In genomic region chrX:55717521-55718497, GRCh38 we compare ENCODE assay signal across 8 cellular contexts. TPM values are rescaled to one million over a fixed set of nuclear protein-coding genes. Genes with fewer than 3 reads are reported as not detected.
DNase-seq lines count a peak whose midpoint lies in the region; ATAC-seq and TF ChIP-seq lines count a peak whose summit lies in the region.

Gene RRAGB, plus strand, starts transcription at chrX:55717749. Its CDS starts 579 bp downstream, at chrX:55718328.

- H2AFZ ChIP-seq in GM23248, result peak within 1 kb of the TSS; percentile 99

- peak; percentile 43 for TF ChIP-seq CTCF in fibroblast of mammary gland (conservative IDR thresholded peaks at IDR 0.05; ENCODE audit: control insufficient read depth, insufficient read depth, low read depth, low read length)

- H3K9me3 Mint-ChIP-seq in activated T-helper 2 cell treated with anti-CD3 and anti-CD28 coated beads, Interferon-gamma antibody, Interleukin-2, Interleukin-4, amounts not matched to agents 10 μg/mL and 5 μg/mL and 100 μg/mL, durations not matched to agents 14 hours and 24 hours and 36 hours, result peaks cover 4% of the 10 kb centered on the region
- no peaks in the 10 kb centered on the region for H3K9me3 Mint-ChIP-seq in naive thymus-derived CD8-positive, alpha-beta T cell

- no peaks in the 10 kb centered on the region for H3K27me3 Mint-ChIP-seq in activated T-helper 2 cell treated with anti-CD3 and anti-CD28 coated beads, Interferon-gamma antibody, Interleukin-2, Interleukin-4, amounts not matched to agents 10 μg/mL and 5 μg/mL and 100 μg/mL, durations not matched to agents 14 hours and 24 hours and 36 hours (ENCODE audit: low read depth)
- H3K27me3 Mint-ChIP-seq in naive thymus-derived CD8-positive, alpha-beta T cell, result no peaks in the 10 kb centered on the region

- no peaks in the 10 kb centered on the region for H3K9me2 ChIP-seq in GM23248 (ENCODE audit: insufficient read depth)

- intact Hi-C loops in activated T-helper 2 cell treated with anti-CD3 and anti-CD28 coated beads, Interferon-gamma antibody, Interleukin-2, Interleukin-4, amounts not matched to agents 10 μg/mL and 5 μg/mL and 100 μg/mL, durations not matched to agents 14 hours and 24 hours and 36 hours (cut with micrococcal nuclease), result loop anchor here (2.0 to 5.0 kb wide), 5 partner anchors 191 to 1404 kb away; partner anchors contain the start of genes NBDY, SPIN2B and UBQLN2

- H3K27ac Mint-ChIP-seq in activated T-helper 2 cell treated with anti-CD3 and anti-CD28 coated beads, Interferon-gamma antibody, Interleukin-2, Interleukin-4, amounts not matched to agents 10 μg/mL and 5 μg/mL and 100 μg/mL, durations not matched to agents 14 hours and 24 hours and 36 hours, result peak within 1 kb of the TSS; percentile 83
- H3K27ac Mint-ChIP-seq in naive thymus-derived CD8-positive, alpha-beta T cell, result peak within 1 kb of the TSS; percentile 90 to 97 (median 92)

- peaks cover 17% of the 10 kb centered on the region for H3K4me1 Mint-ChIP-seq in activated T-helper 2 cell treated with anti-CD3 and anti-CD28 coated beads, Interferon-gamma antibody, Interleukin-2, Interleukin-4, amounts not matched to agents 10 μg/mL and 5 μg/mL and 100 μg/mL, durations not matched to agents 14 hours and 24 hours and 36 hours (ENCODE audit: low read depth)
- H3K4me1 Mint-ChIP-seq in naive thymus-derived CD8-positive, alpha-beta T cell, result peaks cover 23 to 45% (median 43%) of the 10 kb centered on the region in 4 donors

- H3K27ac ChIP-seq in GM23248, result peak within 1 kb of the TSS; percentile 81

- H3K36me3 Mint-ChIP-seq in activated T-helper 2 cell treated with anti-CD3 and anti-CD28 coated beads, Interferon-gamma antibody, Interleukin-2, Interleukin-4, amounts not matched to agents 10 μg/mL and 5 μg/mL and 100 μg/mL, durations not matched to agents 14 hours and 24 hours and 36 hours (ENCODE audit: low read depth), result peaks cover 20% of the 10 kb centered on the region
- peaks cover 0 to 21% (median 7%) of the 10 kb centered on the region in 3 donors for H3K36me3 Mint-ChIP-seq in naive thymus-derived CD8-positive, alpha-beta T cell

- H3F3A ChIP-seq in GM23248 (ENCODE audit: insufficient read depth), result no peaks in the 10 kb centered on the region

- 1% methylated on average over 19 to 28 of the region's 46 CpGs for WGBS in GM23248 (ENCODE audit: low coverage in 1 of 2, low lambda C conversion rate in 2 of 2, missing lambda C conversion rate in 2 of 2), 2 experiments

- peak within 1 kb of the TSS; percentile 93 for H3K9ac ChIP-seq in GM23248

- H3K4me3 ChIP-seq in GM23248, result peak within 1 kb of the TSS; percentile 88
- peak within 1 kb of the TSS; percentile 75 for H3K4me3 ChIP-seq in fibroblast of mammary gland (ENCODE audit: control insufficient read depth, low read depth, low read length)

- in situ Hi-C loops in GM23248 (cut with MboI), result no loop called here

- H3K4me1 ChIP-seq in GM23248 (ENCODE audit: insufficient read depth), result peaks cover 9% of the 10 kb centered on the region; the same call in 1 of the 2 replicates

- POLR2A ChIA-PET in naive thymus-derived CD8-positive, alpha-beta T cell (lab: Charles Lee), result interaction anchor here (0.5 to 2.7 kb wide), 7 partner anchors 15 to 1013 kb away, joined by 3 to 42 read pairs (median 9); partner anchors contain the start of genes MAGEH1 and USP51

- ATAC-seq in naive thymus-derived CD8-positive, alpha-beta T cell, result peak; percentile 95 to 98

- no peaks in the 10 kb centered on the region for H3K36me3 ChIP-seq in GM23248 (ENCODE audit: low read depth)

- H3K4me3 Mint-ChIP-seq in activated T-helper 2 cell treated with anti-CD3 and anti-CD28 coated beads, Interferon-gamma antibody, Interleukin-2, Interleukin-4, amounts not matched to agents 10 μg/mL and 5 μg/mL and 100 μg/mL, durations not matched to agents 14 hours and 24 hours and 36 hours (ENCODE audit: low read depth), result peak within 1 kb of the TSS; percentile 87
- H3K4me3 Mint-ChIP-seq in naive thymus-derived CD8-positive, alpha-beta T cell, result peak within 1 kb of the TSS; percentile 79 to 93 (median 89)

- peak; percentile 95 for DNase-seq in EH (ENCODE audit: low read depth)
- DNase-seq in GM23248, result peak; percentile 93
- peak; percentile 89 to 90 for DNase-seq in Kasumi-1 (lab: John Stamatoyannopoulos, UW)
- DNase-seq in RPMI7951 (ENCODE audit: low read depth), result peak; percentile 96
- peak; percentile 88 for DNase-seq in activated T-helper 2 cell treated with anti-CD3 and anti-CD28 coated beads, Interferon-gamma antibody, Interleukin-2, Interleukin-4, amounts not matched to agents 10 μg/mL and 5 μg/mL and 100 μg/mL, durations not matched to agents 14 hours and 24 hours and 36 hours (ENCODE audit: low spot score)
- peak; percentile 92 for DNase-seq in fibroblast of mammary gland (ENCODE audit: low read depth)
- DNase-seq in naive thymus-derived CD8-positive, alpha-beta T cell, result peak; percentile 73 to 96 (median 89)
- peak; percentile 81 to 91 (median 84) for DNase-seq in stimulated activated naive CD4-positive, alpha-beta T cell (lab: John Stamatoyannopoulos, UW)

- no peaks in the 10 kb centered on the region for H3K9me3 ChIP-seq in GM23248 (ENCODE audit: low read depth)

- peak within 1 kb of the TSS; percentile 85 for H3K4me2 ChIP-seq in GM23248 (ENCODE audit: unreplicated experiment)

- H3K27me3 ChIP-seq in GM23248 (replicated peaks; ENCODE audit: insufficient read depth), result no peaks in the 10 kb centered on the region

- peaks cover 10% of the 10 kb centered on the region for H3K79me2 ChIP-seq in GM23248 (ENCODE audit: insufficient read depth)

- H4K20me1 ChIP-seq in GM23248 (ENCODE audit: insufficient read depth), result no peaks in the 10 kb centered on the region

RNA-seq across cellular contexts. Expression of gene RRAGB, which starts in this region (rescaled TPM):
- total RNA-seq in GM23248 (2014; rRNA removed; shearing (Covaris generic)), result 12.9 and 19.0 TPM in 2 replicates
- polyA plus RNA-seq in GM23248 (2016; fragmentation: Nextera tagmentation; extraction: Ambion mirVana), result 21.3 and 23.9 TPM in 2 replicates
- total RNA-seq in RPMI7951 (2014; rRNA removed; shearing (Covaris generic)), result 16.7 and 17.1 TPM in 2 replicates
- total RNA-seq in activated T-helper 2 cell treated with anti-CD3 and anti-CD28 coated beads, Interferon-gamma antibody, Interleukin-2, Interleukin-4, amounts not matched to agents 10 μg/mL and 5 μg/mL and 100 μg/mL, durations not matched to agents 14 hours and 24 hours and 36 hours, result 5.2 and 6.4 TPM in 2 replicates
- total RNA-seq in naive thymus-derived CD8-positive, alpha-beta T cell, result 10 to 100 TPM; 21.0 to 22.1 TPM
- polyA plus RNA-seq in naive thymus-derived CD8-positive, alpha-beta T cell, result 10 to 100 TPM; 10.9 to 23.9 (median 15.7) TPM

Comparison
In these comparisons a context has a peak if more than half of its experiments do, and no peak if none do; other contexts are left out.
1. Peak in every context shown above with its lines: DNase-seq, ATAC-seq, H3K4me3 ChIP-seq and H3K27ac ChIP-seq.